Comparison of ENCODE assay signal across 9 cellular contexts in the genomic region with DNA sequence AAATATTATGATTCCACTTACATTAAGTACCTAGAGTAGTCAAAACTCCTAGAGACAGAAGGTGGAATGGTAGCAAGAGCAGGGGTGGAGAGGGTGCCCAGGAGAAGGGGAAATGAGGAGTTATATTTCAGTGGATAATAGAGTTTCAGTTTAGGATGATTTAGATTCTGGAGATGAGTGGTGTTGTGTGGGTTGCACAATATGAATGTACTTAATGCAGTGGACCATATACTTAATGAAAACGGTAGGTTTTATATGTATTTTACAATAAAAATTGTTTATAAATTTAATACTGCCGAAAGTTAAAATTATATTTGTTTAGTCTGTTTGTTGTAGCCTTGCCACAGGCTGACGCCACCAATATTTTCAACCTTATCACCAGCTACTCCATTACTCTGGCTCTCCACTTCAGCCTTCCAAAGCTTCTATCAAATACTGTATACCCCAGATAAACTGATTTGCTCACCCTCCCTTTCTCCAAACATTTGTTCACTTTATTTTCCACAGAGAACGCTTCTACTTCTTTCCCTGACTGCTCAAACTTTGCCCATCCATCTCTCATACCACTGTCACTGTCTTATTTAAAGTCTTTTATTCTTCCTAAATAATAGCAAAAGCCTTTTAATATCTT. TPM values are rescaled to one million over a fixed set of nuclear protein-coding genes. Genes with fewer than 3 reads are reported as not detected.
DNase-seq lines count a peak whose midpoint lies in the region; ATAC-seq and TF ChIP-seq lines count a peak whose summit lies in the region.
"Had no signal": no experiment of that assay in that cellular context is flagged by ENCODE, and none has a peak within 500 bp of the region (broad histone marks: within the 10 kb centered on the region; RNA-seq: fewer than 3 reads in every experiment).

No MANE protein-coding gene starts in this region.

- no peak overlapping the region for H3K4me3 Mint-ChIP-seq in activated CD8-positive, alpha-beta T cell treated with anti-CD3 and anti-CD28 coated beads for 36 hours
- H3K4me3 Mint-ChIP-seq in mesothelial cell of epicardium: peak overlapping the region; percentile 93

- H3K9me3 ChIP-seq in DND-41 (ENCODE audit: insufficient read depth, low read length, severe bottlenecking) (no peaks in the 10 kb centered on the region), uterus (no peaks in the 10 kb centered on the region), right atrium auricular region (no peaks in the 10 kb centered on the region)

- DNase-seq in DND-41: no peak
- DNase-seq in HFF-Myc (ENCODE audit: extremely low read depth, low read depth): no peak
- DNase-seq in activated CD8-positive, alpha-beta T cell treated with anti-CD3 and anti-CD28 coated beads for 36 hours: no peak
- no peak for DNase-seq in mesothelial cell of epicardium (ENCODE audit: low spot score in 2 of 2, unreplicated experiment in 2 of 2)
- DNase-seq in uterus: no peak
- DNase-seq in NCI-H446 (lab: John Stamatoyannopoulos, UW): no peak
- DNase-seq in right atrium auricular region (ENCODE audit: low spot score): no peak
- DNase-seq: NCI-H345 had no signal

- ATAC-seq in DND-41 (ENCODE audit: insufficient read depth, low read depth) (no peak), GM18519 (IDR thresholded peaks at IDR 0.05; ENCODE audit: low FRiP score, unreplicated experiment) (no peak)
- ATAC-seq in activated CD8-positive, alpha-beta T cell treated with anti-CD3 and anti-CD28 coated beads for 36 hours: no peak

- H4K20me1 ChIP-seq in DND-41 (ENCODE audit: insufficient read depth, low read length): peaks cover 26% of the 10 kb centered on the region; the same call in 1 of the 2 replicates

- no peaks in the 10 kb centered on the region for H3K27me3 Mint-ChIP-seq in activated CD8-positive, alpha-beta T cell treated with anti-CD3 and anti-CD28 coated beads for 36 hours
- no peaks in the 10 kb centered on the region for H3K27me3 Mint-ChIP-seq in mesothelial cell of epicardium (ENCODE audit: low read depth)

- intact Hi-C loops in activated CD8-positive, alpha-beta T cell treated with anti-CD3 and anti-CD28 coated beads for 36 hours (cut with micrococcal nuclease): loop anchor here (2.0 to 10.0 kb wide), 2 partner anchors 43 to 213 kb away; no protein-coding TSS in a partner anchor
- intact Hi-C loops in uterus (cut with DNase I; ENCODE audit: low total_unique reads): no loop called here

- peak overlapping the region; percentile 68 for H3K9ac ChIP-seq in DND-41 (ENCODE audit: low read depth, low read length)

- peak overlapping the region; percentile 80 for H3K4me2 ChIP-seq in DND-41 (ENCODE audit: insufficient read depth, low read length)

- H3K36me3 ChIP-seq in DND-41 (ENCODE audit: insufficient read depth, low read length) (peaks cover 7% of the 10 kb centered on the region), uterus (no peaks in the 10 kb centered on the region), right atrium auricular region (no peaks in the 10 kb centered on the region)

- H3K4me3 ChIP-seq in DND-41 (ENCODE audit: low read depth in 1 of 2, low read length in 2 of 2) (peak overlapping the region; percentile 43 to 66), HFF-Myc (replicated peaks; ENCODE audit: low read depth, low read length) (peak overlapping the region; percentile 82; the same call in 1 of the 2 replicates), uterus (no peak overlapping the region), right atrium auricular region (no peak overlapping the region)

- H3K27me3 ChIP-seq in DND-41 (ENCODE audit: insufficient read depth, low read length, poor library complexity) (no peaks in the 10 kb centered on the region), uterus (no peaks in the 10 kb centered on the region), right atrium auricular region (no peaks in the 10 kb centered on the region)

- TF ChIP-seq CTCF in DND-41 (IDR thresholded peaks at IDR 0.05; ENCODE audit: borderline replicate concordance, extremely low read depth, low read length, poor library complexity, severe bottlenecking) (no peak), HFF-Myc (IDR thresholded peaks at IDR 0.05; ENCODE audit: low read depth, low read length, missing control alignments) (no peak), mesothelial cell of epicardium (IDR thresholded peaks at IDR 0.05; ENCODE audit: unreplicated experiment) (no peak), uterus (IDR thresholded peaks at IDR 0.05) (no peak), right atrium auricular region (IDR thresholded peaks at IDR 0.05) (no peak)
- no peak for TF ChIP-seq CTCF in activated CD8-positive, alpha-beta T cell treated with anti-CD3 and anti-CD28 coated beads for 36 hours (IDR thresholded peaks at IDR 0.05)

- peaks cover 41% of the 10 kb centered on the region for H3K4me1 ChIP-seq in DND-41 (ENCODE audit: insufficient read depth, low read length)
- H3K4me1 ChIP-seq in uterus: no peaks in the 10 kb centered on the region
- peaks cover 0 to 37% of the 10 kb centered on the region in 2 donors for H3K4me1 ChIP-seq in right atrium auricular region

- 0 out of 2 replicates have a peak overlapping the region, but pooled peaks have one; percentile 13 for H2AFZ ChIP-seq in DND-41 (ENCODE audit: low read depth, low read length)

- H3K27ac ChIP-seq in DND-41 (ENCODE audit: low read length): peak overlapping the region; percentile 98
- H3K27ac ChIP-seq in uterus: no peak overlapping the region
- no peak overlapping the region for H3K27ac ChIP-seq in right atrium auricular region

- H3K79me2 ChIP-seq in DND-41 (ENCODE audit: insufficient read depth, low read length): peaks cover 62% of the 10 kb centered on the region

- H3K4me1 Mint-ChIP-seq in activated CD8-positive, alpha-beta T cell treated with anti-CD3 and anti-CD28 coated beads for 36 hours (ENCODE audit: low read depth): peaks cover 39% of the 10 kb centered on the region
- peaks cover 41% of the 10 kb centered on the region for H3K4me1 Mint-ChIP-seq in mesothelial cell of epicardium

- H3K36me3 Mint-ChIP-seq in activated CD8-positive, alpha-beta T cell treated with anti-CD3 and anti-CD28 coated beads for 36 hours (ENCODE audit: low read depth): peaks cover 23% of the 10 kb centered on the region
- H3K36me3 Mint-ChIP-seq in mesothelial cell of epicardium: no peaks in the 10 kb centered on the region

- H3K27ac Mint-ChIP-seq in activated CD8-positive, alpha-beta T cell treated with anti-CD3 and anti-CD28 coated beads for 36 hours: peak overlapping the region; percentile 98
- H3K27ac Mint-ChIP-seq in mesothelial cell of epicardium: peak overlapping the region; percentile 99

- no peak for TF ChIP-seq POLR2A in uterus (IDR thresholded peaks at IDR 0.05)

- POLR2A ChIA-PET in activated CD8-positive, alpha-beta T cell treated with anti-CD3 and anti-CD28 coated beads for 36 hours (lab: Charles Lee): interaction anchor here (0.8 to 3.5 kb wide), 5 partner anchors 8 to 73 kb away, joined by 3 to 39 read pairs (median 8); a partner anchor contains a TSS

- CTCF ChIA-PET in activated CD8-positive, alpha-beta T cell treated with anti-CD3 and anti-CD28 coated beads for 36 hours (lab: Charles Lee): interaction anchor here (1.4 to 6.7 kb wide), 5 partner anchors 15 to 135 kb away, joined by 3 to 46 read pairs (median 11); no protein-coding TSS in a partner anchor

- no peaks in the 10 kb centered on the region for H3K9me3 Mint-ChIP-seq in activated CD8-positive, alpha-beta T cell treated with anti-CD3 and anti-CD28 coated beads for 36 hours
- no peaks in the 10 kb centered on the region for H3K9me3 Mint-ChIP-seq in mesothelial cell of epicardium

RNA-seq across cellular contexts. Expression of a gene that starts 1.4 kb away (rescaled TPM):
- total RNA-seq in activated CD8-positive, alpha-beta T cell treated with anti-CD3 and anti-CD28 coated beads for 36 hours: 10 to 100 TPM; 57.6 to 61.1 TPM
- total RNA-seq in mesothelial cell of epicardium (82.0 to 87.3 TPM (median 84.9 TPM) in 3 replicates), uterus (10 to 100 TPM; 33.8 to 83.8 (median 54.5) TPM), right atrium auricular region (10 to 100 TPM; 19.0 to 19.1 TPM)

Comparison
In these comparisons a context has a peak if more than half of its experiments do, and no peak if none do; other contexts are left out.
1. H3K4me3 ChIP-seq: peak in DND-41 (2 of 2) and HFF-Myc (single experiment); none in uterus (0 of 2) and right atrium auricular region (0 of 2).